In the genomic region with DNA sequence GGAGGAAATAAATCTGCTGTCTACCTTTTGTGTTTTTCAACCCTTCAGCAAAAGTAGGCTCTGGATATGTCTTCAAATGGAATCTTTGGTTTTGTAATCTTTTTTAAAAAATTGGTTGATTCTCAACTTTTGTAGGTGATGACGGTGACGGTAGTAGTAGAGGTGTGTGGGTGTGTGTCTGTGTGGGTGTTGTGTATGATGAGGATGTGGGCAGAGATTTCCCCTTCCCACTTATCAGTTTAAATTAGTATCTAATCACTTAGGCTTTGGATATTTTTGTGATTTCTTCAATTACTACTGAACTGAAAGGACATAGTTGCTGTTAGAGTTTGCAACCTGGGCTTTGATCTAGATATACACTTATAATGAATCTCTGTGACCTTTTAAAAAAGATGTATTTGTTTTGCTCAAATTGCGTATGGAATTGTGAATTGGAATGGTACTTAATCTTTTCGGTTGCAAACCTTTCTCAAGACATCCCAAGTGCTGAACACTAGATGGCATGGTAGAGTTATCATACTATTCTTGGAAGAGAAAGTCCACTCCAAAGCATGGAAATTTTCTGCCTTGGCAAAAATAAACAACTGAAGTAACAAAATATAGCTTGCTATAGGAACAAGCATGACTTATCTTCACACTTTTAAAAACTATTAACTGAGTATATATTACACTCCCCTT, we compare ENCODE assay signal across 9 cellular contexts. TPM values are rescaled to one million over a fixed set of nuclear protein-coding genes. Genes with fewer than 3 reads are reported as not detected.
DNase-seq lines count a peak whose midpoint lies in the region; ATAC-seq, FAIRE-seq and TF ChIP-seq lines count a peak whose summit lies in the region.
"Had no signal": no experiment of that assay in that cellular context is flagged by ENCODE, and none has a peak within 500 bp of the region (broad histone marks: within the 10 kb centered on the region; RNA-seq: fewer than 3 reads in every experiment).

No MANE protein-coding gene starts in this region.

- ATAC-seq in K562 (peak; percentile 64; the same call in 2 of the 3 replicates), HG03108 (IDR thresholded peaks at IDR 0.05; ENCODE audit: unreplicated experiment) (no peak), HG03159 (IDR thresholded peaks at IDR 0.05; ENCODE audit: unreplicated experiment) (no peak)
- ATAC-seq: activated naive CD4-positive, alpha-beta T cell treated with anti-CD3 and anti-CD28 coated beads, Interleukin-2, amount 50 U/mL, for 72 hours had no signal

- DNase-seq in HT1080 (ENCODE audit: low read depth) (peak; percentile 21), K562 (ENCODE audit: extremely low read depth in 1 of 4, low spot score in 3 of 4) (peak in 3 of 4 experiments; percentile 14 to 32 (median 21)), left kidney (ENCODE audit: low read depth, low spot score) (peak; percentile 70), T-helper 1 cell (no peak)
- DNase-seq in activated CD4-positive, alpha-beta T cell treated with anti-CD3 and anti-CD28 coated beads, Interleukin-2, amount 50 U/mL, for 1 hour: no peak

- no peak overlapping the region for H3K4me3 ChIP-seq in K562

- H3K36me3 ChIP-seq in K562 (ENCODE audit: control insufficient read depth, insufficient read depth, low read length): no peaks in the 10 kb centered on the region

- in situ Hi-C loops in K562 (cut with MboI): no loop called here

- intact Hi-C loops in K562 (cut with micrococcal nuclease): no loop called here

- no peak overlapping the region for H3K4me2 ChIP-seq in K562 (ENCODE audit: insufficient read depth, low read length)

- H3K9ac ChIP-seq in K562 (ENCODE audit: insufficient read depth in 1 of 2, low read depth in 2 of 2, low read length in 2 of 2): no peak overlapping the region

- POLR2A ChIA-PET in K562 (lab: Yijun Ruan, JAX): no interaction called here

- no TSS peak for BruUV-seq in K562 (replicated peaks; lab: Mats Ljungman, UMichigan)

- no peak for TF ChIP-seq POLR2A in K562 (conservative IDR thresholded peaks at IDR 0.05)

- H2AFZ ChIP-seq in K562 (ENCODE audit: low read depth, low read length): no peak overlapping the region

- H4K20me1 ChIP-seq in K562 (replicated peaks; ENCODE audit: control insufficient read depth, insufficient read depth, low read length): no peaks in the 10 kb centered on the region

- TF ChIP-seq EP300 in K562 (IDR thresholded peaks at IDR 0.05; ENCODE audit: low read length): no peak

- no peaks in the 10 kb centered on the region for H3K9me3 ChIP-seq in K562 (replicated peaks; ENCODE audit: control insufficient read depth, insufficient read depth, low read depth, low read length)

- no peaks in the 10 kb centered on the region for H3K79me2 ChIP-seq in K562 (ENCODE audit: control insufficient read depth, insufficient read depth, low read length)

- peak in 1 of 2 experiments; percentile 53; a peak in 3 of 4 replicates for TF ChIP-seq RAD21 in K562 (CRISPR knock-in tag; conservative IDR thresholded peaks at IDR 0.05 in 1 of 2, IDR thresholded peaks at IDR 0.05 in 1 of 2)

- no peaks in the 10 kb centered on the region for H3K27me3 ChIP-seq in K562 (ENCODE audit: control insufficient read depth in 2 of 2, insufficient read depth in 2 of 2, low read length in 2 of 2)

- FAIRE-seq in K562 (lab: Jason Lieb, UNC): peak; percentile 71

- H3K27ac ChIP-seq in C4-2B (no peak overlapping the region), K562 (ENCODE audit: extremely low read depth, low read depth, low read length) (no peak overlapping the region)

- CTCF ChIA-PET in K562 (lab: Yijun Ruan, JAX; ENCODE audit: low intra/inter-chr PET ratio): interaction anchor here (0.6 kb wide), 1 partner anchor 57 kb away, joined by 3 read pairs; no protein-coding TSS in a partner anchor

- WGBS in K562 (ENCODE audit: insufficient coverage, low coverage, missing lambda C conversion rate): 0% methylated on average over 4 of the region's 4 CpGs

- no peaks in the 10 kb centered on the region for H3K9me1 ChIP-seq in K562 (ENCODE audit: control insufficient read depth, insufficient read depth, low read length)

- peak; percentile 76 for TF ChIP-seq CTCF in C4-2B (conservative IDR thresholded peaks at IDR 0.05)
- peak in 2 of 3 experiments; percentile 44 to 49; a peak in 4 of 6 replicates for TF ChIP-seq CTCF in K562 (IDR thresholded peaks at IDR 0.05 in 2 of 3, conservative IDR thresholded peaks at IDR 0.05 in 1 of 3; ENCODE audit: insufficient read depth in 2 of 3, low read depth in 1 of 3, low read length in 3 of 3)

- H3K4me1 ChIP-seq in K562 (replicated peaks in 1 of 2; ENCODE audit: control insufficient read depth in 2 of 2, insufficient read depth in 2 of 2, low read length in 2 of 2): no peaks in the 10 kb centered on the region

TF ChIP-seq in K562, 482 proteins besides CTCF, POLR2A, EP300 and RAD21:
- TF ChIP-seq SMC3 (conservative IDR thresholded peaks at IDR 0.05; ENCODE audit: insufficient read depth, low read depth, low read length) (0 out of 2 replicates have a peak, but pooled peaks have one; percentile 13), MXI1 (IDR thresholded peaks at IDR 0.05; ENCODE audit: low read depth, low read length) (no peak), HSF4 (CRISPR knock-in tag; IDR thresholded peaks at IDR 0.05; ENCODE audit: borderline replicate concordance) (no peak), HNRNPLL (IDR thresholded peaks at IDR 0.05; ENCODE audit: low read depth, low read length, poor library complexity, severe bottlenecking) (peak; percentile 77), MTA3 (IDR thresholded peaks at IDR 0.05; ENCODE audit: borderline replicate concordance) (no peak)

RNA-seq across cellular contexts. Expression of gene A1CF, which starts 51.9 kb away (rescaled TPM):
- total RNA-seq in HT1080 (2014; rRNA removed; shearing (Covaris generic)): not detected in 2 replicates
- not detected in 2 replicates for polyA plus RNA-seq in HT1080 (2015; cell fraction: cytosol; rRNA removed)
- polyA plus RNA-seq in HT1080 (2015; cell fraction: nucleus; rRNA removed): not detected in 2 replicates
- not detected in 2 replicates for total RNA-seq in K562 (2011; cell fraction: chromatin; rRNA removed; ENCODE audit: low replicate concordance)
- not detected in 2 replicates for total RNA-seq in K562 (2011; cell fraction: nucleolus; rRNA removed)
- total RNA-seq in K562 (2011; cell fraction: nucleoplasm; rRNA removed): not detected in 2 replicates
- total RNA-seq in K562 (2014; rRNA removed) (not detected in 2 replicates), K562 (2014; rRNA removed; fragmentation: Illumina TruSeq; extraction: Trizol) (not detected in 2 replicates), K562 (2015; rRNA removed; fragmentation: Illumina TruSeq; extraction: Trizol) (not detected in 2 replicates), K562 (2021) (0.04 and 0.11 TPM in 2 replicates)
- polyA plus RNA-seq in K562 (2011; rRNA removed) (not detected in 2 replicates), K562 (2014; fragmentation: Illumina TruSeq; extraction: Trizol) (not detected in 2 replicates), K562 (2014; fragmentation: Nextera tagmentation; extraction: Ambion mirVana) (not detected), K562 (2014; rRNA removed) (not detected in 2 replicates)
- not detected in 2 replicates for polyA plus RNA-seq in K562 (2011; cell fraction: cytosol; rRNA removed)
- polyA plus RNA-seq in K562 (2011; cell fraction: nucleus; rRNA removed): not detected in 2 replicates
- 0.01 and 0.04 TPM in 2 replicates for polyA plus RNA-seq in K562 (2012)
- not detected in 2 replicates for polyA minus RNA-seq in K562 (2011; rRNA and poly(A)+ RNA removed)
- not detected in 2 replicates for polyA minus RNA-seq in K562 (2011; cell fraction: cytosol; rRNA and poly(A)+ RNA removed)
- polyA minus RNA-seq in K562 (2011; cell fraction: nucleus; rRNA and poly(A)+ RNA removed): not detected in 2 replicates
- total RNA-seq: activated naive CD4-positive, alpha-beta T cell treated with anti-CD3 and anti-CD28 coated beads, Interleukin-2, amount 50 U/mL, for 72 hours had no signal

Comparison
In these comparisons a context has a peak if more than half of its experiments do, and no peak if none do; other contexts are left out.
1. DNase-seq: peak in HT1080 (single experiment), K562 (3 of 4) and left kidney (single experiment); none in T-helper 1 cell (0 of 5) and activated CD4-positive, alpha-beta T cell treated with anti-CD3 and anti-CD28 coated beads, Interleukin-2, amount 50 U/mL, for 1 hour (single experiment).